ENCODE assay signal across 4 cellular contexts in the genomic region with DNA sequence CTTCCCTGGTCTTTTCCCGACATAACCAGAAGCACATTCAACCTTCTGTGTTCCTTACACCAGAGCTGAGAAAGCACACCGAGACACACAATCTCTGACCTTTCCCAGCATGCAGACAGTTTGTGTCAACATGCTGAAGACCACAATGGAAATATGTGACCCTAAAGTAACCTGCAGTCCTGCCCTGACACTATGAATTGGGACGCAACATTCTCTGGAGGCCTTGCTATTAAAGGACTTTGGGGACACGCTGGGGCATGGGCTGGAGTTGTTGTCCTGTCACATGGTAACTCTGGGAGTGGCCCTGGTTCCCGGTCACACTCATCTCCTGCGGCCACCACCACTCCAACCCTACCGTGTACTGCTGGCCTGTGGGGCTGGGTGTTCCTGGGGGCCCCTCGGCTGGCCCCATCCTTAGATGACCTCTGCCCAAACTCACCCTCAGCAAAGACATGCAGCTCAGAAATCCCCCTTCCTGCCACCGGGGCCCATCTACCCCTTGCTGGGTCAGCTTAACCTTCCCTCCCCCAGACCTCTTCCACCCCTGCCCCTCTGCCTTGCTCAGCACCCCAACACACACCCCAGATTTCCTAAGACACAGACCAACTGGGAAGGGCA. TPM values are rescaled to one million over a fixed set of nuclear protein-coding genes. Genes with fewer than 3 reads are reported as not detected.
"Had no signal": no experiment of that assay in that cellular context is flagged by ENCODE, and none has a peak within 500 bp of the region (broad histone marks: within the 10 kb centered on the region; RNA-seq: fewer than 3 reads in every experiment).

No MANE protein-coding gene starts in this region.

RNA-seq across cellular contexts. Expression of gene PVRIG, which starts 25.3 kb away (rescaled TPM):
- total RNA-seq: cardiac septum, prostate gland, SK-MEL-5 had no signal
- polyA plus RNA-seq: endothelial cell of umbilical vein had no signal
